8 cellular contexts compared by ENCODE assay signal in the genomic region with DNA sequence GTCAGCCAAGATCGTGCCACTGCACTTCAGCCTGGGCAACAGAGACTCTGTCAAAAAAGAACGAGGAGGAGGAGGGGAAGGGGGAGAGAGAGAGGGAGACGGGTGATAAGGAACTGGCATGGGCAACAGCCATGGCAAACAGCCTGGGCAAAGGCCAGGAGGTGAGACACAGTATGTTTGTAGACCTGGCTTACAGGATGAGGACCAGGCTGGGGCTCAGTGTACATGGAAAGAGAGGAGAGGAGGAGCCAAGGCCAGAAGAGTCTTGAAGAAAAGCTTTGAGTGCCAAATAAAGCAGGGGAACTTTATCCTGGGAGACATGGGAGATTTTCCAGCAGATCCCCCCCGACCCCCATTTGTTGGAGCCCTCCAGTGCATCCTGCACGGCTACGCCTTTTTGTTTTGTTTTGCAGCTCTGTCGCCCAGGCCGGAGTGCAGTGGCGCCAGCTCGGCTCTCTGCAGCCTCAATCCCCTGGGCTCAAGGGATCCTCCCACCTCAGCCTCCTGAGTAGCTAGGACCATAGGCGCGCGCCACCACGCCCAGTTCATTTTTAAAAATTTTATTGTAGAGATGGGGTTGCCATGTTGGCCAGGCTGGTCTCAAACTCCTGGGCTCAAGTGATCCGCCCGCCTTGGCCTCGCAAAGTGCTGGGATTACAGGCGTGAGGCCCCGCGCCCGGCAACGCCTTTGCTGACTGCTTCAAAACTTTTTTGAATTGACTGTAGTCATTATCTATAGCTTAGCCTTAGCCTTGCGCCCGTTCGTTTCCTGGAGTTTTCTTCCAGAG. TPM values are rescaled to one million over a fixed set of nuclear protein-coding genes. Genes with fewer than 3 reads are reported as not detected.
DNase-seq lines count a peak whose midpoint lies in the region; ATAC-seq and TF ChIP-seq lines count a peak whose summit lies in the region.

No MANE protein-coding gene starts in this region.

- ATAC-seq in DND-41 (ENCODE audit: insufficient read depth, low read depth): no peak
- ATAC-seq in mucosa of descending colon: peak; percentile 11
- ATAC-seq in aorta (ENCODE audit: low FRiP score): no peak
- no peak for ATAC-seq in GM19455 (IDR thresholded peaks at IDR 0.05; ENCODE audit: unreplicated experiment)

- no peak for TF ChIP-seq POLR2A in NB4 (IDR thresholded peaks at IDR 0.05; ENCODE audit: extremely low read depth, insufficient read length)

- TF ChIP-seq CTCF in DND-41 (IDR thresholded peaks at IDR 0.05; ENCODE audit: borderline replicate concordance, extremely low read depth, low read length, poor library complexity, severe bottlenecking) (no peak), NB4 (IDR thresholded peaks at IDR 0.05; ENCODE audit: low read depth, low read length) (no peak), coronary artery (IDR thresholded peaks at IDR 0.05) (no peak), mucosa of descending colon (IDR thresholded peaks at IDR 0.05) (no peak)

- 2 to 9% methylated on average over 25 of the region's 25 CpGs for WGBS in aorta, 2 donors

- H3K9me3 ChIP-seq in DND-41 (ENCODE audit: insufficient read depth, low read length, severe bottlenecking) (no peaks in the 10 kb centered on the region), mucosa of descending colon (no peaks in the 10 kb centered on the region), aorta (ENCODE audit: control insufficient read depth, low read length) (no peaks in the 10 kb centered on the region)

- H3K36me3 ChIP-seq in DND-41 (ENCODE audit: insufficient read depth, low read length) (peaks cover 32% of the 10 kb centered on the region), mucosa of descending colon (ENCODE audit: low read depth) (peaks cover 5% of the 10 kb centered on the region), aorta (ENCODE audit: control insufficient read depth in 1 of 2, insufficient read depth in 2 of 2, low read length in 1 of 2) (no peaks in the 10 kb centered on the region)

- H3K4me1 ChIP-seq in DND-41 (ENCODE audit: insufficient read depth, low read length) (peaks cover 46% of the 10 kb centered on the region), mucosa of descending colon (ENCODE audit: low read depth) (peaks cover 34% of the 10 kb centered on the region), aorta (ENCODE audit: control insufficient read depth in 1 of 2, insufficient read depth in 2 of 2, low read length in 2 of 2) (peaks cover 0 to 5% of the 10 kb centered on the region in 2 donors)

- peaks cover 35% of the 10 kb centered on the region for H4K20me1 ChIP-seq in DND-41 (ENCODE audit: insufficient read depth, low read length)

- peak overlapping the region; percentile 86 for H2AFZ ChIP-seq in DND-41 (ENCODE audit: low read depth, low read length)

- DNase-seq in DND-41 (peak; percentile 21), NB4 (ENCODE audit: low read depth) (peak; percentile 61), coronary artery (ENCODE audit: low spot score) (no peak), mucosa of descending colon (peak; percentile 60 to 62 (median 60)), aorta (peak; percentile 70 to 78), epidermal melanocyte (ENCODE audit: insufficient read length, low spot score) (no peak), activated gamma-delta T cell (lab: John Stamatoyannopoulos, UW) (no peak)

- peak overlapping the region; percentile 36 to 94 for H3K4me3 ChIP-seq in DND-41 (ENCODE audit: low read depth in 1 of 2, low read length in 2 of 2)
- H3K4me3 ChIP-seq in NB4 (ENCODE audit: low read depth, low read length): peak overlapping the region; percentile 77
- H3K4me3 ChIP-seq in coronary artery: peak overlapping the region; percentile 89
- H3K4me3 ChIP-seq in mucosa of descending colon: peak overlapping the region; percentile 75
- H3K4me3 ChIP-seq in aorta (ENCODE audit: low read length in 2 of 2): peak overlapping the region in 1 of 2 donors; percentile 47

- intact Hi-C loops in mucosa of descending colon (cut with DNase I, micrococcal nuclease): no loop called here
- intact Hi-C loops in aorta (cut with DNase I): loop anchor here in 1 of 2 donors (2.0 to 5.0 kb wide), 2 partner anchors 28 to 95 kb away; partner anchors contain the start of gene DRG2

- H3K27ac ChIP-seq in DND-41 (ENCODE audit: low read length) (peak overlapping the region; percentile 95), coronary artery (peak overlapping the region; percentile 99), aorta (ENCODE audit: low read depth in 1 of 2, low read length in 2 of 2) (peak overlapping the region; percentile 52 to 85)

- peaks cover 40% of the 10 kb centered on the region for H3K79me2 ChIP-seq in DND-41 (ENCODE audit: insufficient read depth, low read length)

- peak overlapping the region; percentile 81 for H3K9ac ChIP-seq in DND-41 (ENCODE audit: low read depth, low read length)

- H3K4me2 ChIP-seq in DND-41 (ENCODE audit: insufficient read depth, low read length): peak overlapping the region; percentile 87

- H3K27me3 ChIP-seq in DND-41 (ENCODE audit: insufficient read depth, low read length, poor library complexity) (no peaks in the 10 kb centered on the region), aorta (ENCODE audit: control insufficient read depth in 1 of 2, insufficient read depth in 2 of 2, low read length in 1 of 2) (no peaks in the 10 kb centered on the region)

RNA-seq across cellular contexts. Expression of gene ALKBH5, which starts 1.2 kb away (rescaled TPM):
- total RNA-seq in mucosa of descending colon: 100 to 1,000 TPM in 1 of 3 donors, 10 to 100 TPM in 2; 70.7 to 151 (median 75.6) TPM
- total RNA-seq in aorta: 100 to 1,000 TPM in 1 of 2 donors, 10 to 100 TPM in 1; 91.5 to 114 TPM
- polyA plus RNA-seq in aorta: 10 to 100 TPM; 33.0 to 40.4 TPM

RNA-seq across cellular contexts. Expression of gene LLGL1, which starts 43.1 kb away (rescaled TPM):
- total RNA-seq in mucosa of descending colon (10 to 100 TPM in 2 of 3 donors, 1 to 10 TPM in 1; 6.7 to 15.1 (median 10.3) TPM), aorta (10 to 100 TPM; 14.1 to 18.9 TPM)
- polyA plus RNA-seq in aorta: 10 to 100 TPM in 1 of 2 donors, 1 to 10 TPM in 1; 4.0 to 12.7 TPM

Comparison
In these comparisons a context has a peak if more than half of its experiments do, and no peak if none do; other contexts are left out.
1. DNase-seq: peak in DND-41 (single experiment), NB4 (single experiment), mucosa of descending colon (3 of 3) and aorta (2 of 2); none in coronary artery (single experiment), epidermal melanocyte (single experiment) and activated gamma-delta T cell (single experiment).
2. Peak in every context shown above with its lines, with median percentiles within 50 percentile points of each other: H3K27ac ChIP-seq.